22 cellular contexts compared by ENCODE assay signal in the genomic region with DNA sequence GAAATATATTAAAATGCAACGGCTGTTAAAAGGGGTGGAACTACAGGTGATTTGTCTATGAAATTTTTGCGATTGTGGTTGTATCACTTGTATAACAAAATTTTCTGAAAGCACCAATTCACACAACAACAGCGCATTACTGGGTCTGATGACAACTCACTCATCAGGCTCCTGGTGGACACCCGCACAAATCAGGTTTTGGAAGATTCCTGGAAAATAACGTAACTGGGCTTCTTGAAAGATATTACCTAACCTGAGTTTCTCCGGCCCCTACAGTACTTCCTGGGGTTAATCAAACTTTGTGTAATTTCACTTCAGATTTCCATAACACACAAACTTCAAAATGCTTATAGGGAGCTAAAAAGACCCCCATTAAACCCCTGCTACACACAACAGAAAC.
A peak's percentile ranks its signal among the peaks of the same experiment; 100 is the strongest.
DNase-seq lines count a peak whose midpoint lies in the region; ATAC-seq, FAIRE-seq and TF ChIP-seq lines count a peak whose summit lies in the region.
"Had no signal": no experiment of that assay in that cellular context is flagged by ENCODE, and none has a peak within 500 bp of the region (broad histone marks: within the 10 kb centered on the region; RNA-seq: fewer than 3 reads in every experiment).

No MANE protein-coding gene starts in this region.

- peak overlapping the region; percentile 34 for H3K27ac ChIP-seq in epithelial cell of prostate
- H3K27ac ChIP-seq: adrenal gland, cardiac muscle cell, foreskin keratinocyte, HL-60, parathyroid adenoma, SJCRH30, thyroid gland, VCaP had no signal

- 0 out of 2 replicates have a peak, but pooled peaks have one; percentile 12 for TF ChIP-seq POLR2A in Raji (IDR thresholded peaks at IDR 0.05; ENCODE audit: insufficient read depth, low read depth, low read length)

- peak; percentile 3 for DNase-seq in GM20000 (ENCODE audit: low spot score)
- DNase-seq in epithelial cell of prostate (ENCODE audit: low read depth, low spot score) = no peak
- peak; percentile 40 for DNase-seq in urothelium cell line (ENCODE audit: low spot score)
- no peak for DNase-seq in activated CD8-positive, alpha-beta memory T cell treated with anti-CD3 and anti-CD28 coated beads for 24 hours
- DNase-seq: activated CD4-positive, alpha-beta T cell treated with anti-CD3 and anti-CD28 coated beads, Interleukin-2, amount 50 U/mL, for 4 hours; activated gamma-delta T cell; adrenal gland; hypothalamus; kidney; naive thymus-derived CD8-positive, alpha-beta T cell; OCI-M1; right lobe of liver; SJCRH30; thyroid gland had no signal

- no peak for FAIRE-seq in urothelium cell line (lab: Jason Lieb, UNC)
- FAIRE-seq: kidney had no signal

- TF ChIP-seq CTCF in GM20000 (IDR thresholded peaks at IDR 0.05; ENCODE audit: extremely low read depth, missing control alignments) = no peak

- ATAC-seq in HG02973 (IDR thresholded peaks at IDR 0.05; ENCODE audit: unreplicated experiment) (no peak), GM19395 (IDR thresholded peaks at IDR 0.05; ENCODE audit: unreplicated experiment) (no peak)
- ATAC-seq: naive thymus-derived CD8-positive, alpha-beta T cell; right lobe of liver had no signal

Comparison
In these comparisons a context has a peak if more than half of its experiments do, and no peak if none do; other contexts are left out.
1. DNase-seq: peak in GM20000 (single experiment) and urothelium cell line (single experiment); none in epithelial cell of prostate (single experiment) and activated CD8-positive, alpha-beta memory T cell treated with anti-CD3 and anti-CD28 coated beads for 24 hours (single experiment).